26 cellular contexts compared by ENCODE assay signal in the genomic region with DNA sequence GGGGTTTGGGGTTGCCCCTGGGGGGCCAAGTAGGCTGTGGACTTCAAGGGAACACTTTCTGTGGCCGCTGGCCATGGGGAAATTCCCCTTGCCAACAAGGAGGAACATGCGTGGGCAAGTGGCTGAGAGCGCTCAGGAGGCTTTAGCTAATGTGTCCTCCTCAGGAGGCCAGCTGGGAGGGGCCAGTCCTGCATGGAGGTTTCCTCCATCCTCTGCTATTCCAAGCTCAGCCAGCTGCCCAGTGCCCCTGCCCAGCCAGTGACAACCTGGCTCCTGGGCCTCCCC.
A peak's percentile ranks its signal among the peaks of the same experiment; 100 is the strongest.
DNase-seq lines count a peak whose midpoint lies in the region; ATAC-seq and TF ChIP-seq lines count a peak whose summit lies in the region.
"Had no signal": no experiment of that assay in that cellular context is flagged by ENCODE, and none has a peak within 500 bp of the region (broad histone marks: within the 10 kb centered on the region; RNA-seq: fewer than 3 reads in every experiment).

No MANE protein-coding gene starts in this region.

- H3K27me3 ChIP-seq in mammary epithelial cell (ENCODE audit: insufficient read depth, low read length) (no peaks in the 10 kb centered on the region), mesenchymal stem cell (ENCODE audit: control insufficient read depth in 1 of 2, insufficient read depth in 1 of 2, low read length in 2 of 2) (peaks cover 0 to 44% of the 10 kb centered on the region in 2 experiments)
- H3K27me3 ChIP-seq: BLaER1 treated with 17β-estradiol and CSF1 and Interleukin-3, amounts not matched to agents 10 nM and 100 nM had no signal

- H3K36me3 Mint-ChIP-seq in MCF 10A (ENCODE audit: insufficient read depth, unreplicated experiment): no peaks in the 10 kb centered on the region
- no peaks in the 10 kb centered on the region for H3K36me3 Mint-ChIP-seq in stimulated activated memory B cell treated with anti-CD40 and anti-IgM and Interleukin-4, amounts not matched to agents 10 μg/mL and 1 μg/mL and 100 μg/mL, for 72 hours
- H3K36me3 Mint-ChIP-seq in activated T-helper 1 cell treated with anti-CD3 and anti-CD28 coated beads, Interleukin-12 subunit alpha, Interleukin-12 subunit beta, Interleukin-2, Interleukin-4 antibody, amounts not matched to agents 30 ng/mL and 10 ng/mL and 1 ng/mL, durations not matched to agents 14 hours and 24 hours and 36 hours (ENCODE audit: low read depth): no peaks in the 10 kb centered on the region

- H3K4me3 Mint-ChIP-seq in MCF 10A (ENCODE audit: unreplicated experiment): no peak overlapping the region
- H3K4me3 Mint-ChIP-seq in stimulated activated memory B cell treated with anti-CD40 and anti-IgM and Interleukin-4, amounts not matched to agents 10 μg/mL and 1 μg/mL and 100 μg/mL, for 72 hours: no peak overlapping the region
- H3K4me3 Mint-ChIP-seq in activated T-helper 1 cell treated with anti-CD3 and anti-CD28 coated beads, Interleukin-12 subunit alpha, Interleukin-12 subunit beta, Interleukin-2, Interleukin-4 antibody, amounts not matched to agents 30 ng/mL and 10 ng/mL and 1 ng/mL, durations not matched to agents 14 hours and 24 hours and 36 hours: no peak overlapping the region
- H3K4me3 Mint-ChIP-seq: CD4-positive, alpha-beta T cell; GM23338; H9 had no signal

- BruUV-seq in mammary epithelial cell (replicated peaks; lab: Mats Ljungman, UMichigan) (no TSS peak), MCF 10A (replicated peaks; lab: Mats Ljungman, UMichigan) (no TSS peak)

- H3K36me3 ChIP-seq in mammary epithelial cell (ENCODE audit: insufficient read depth, low read length): no peaks in the 10 kb centered on the region
- no peaks in the 10 kb centered on the region for H3K36me3 ChIP-seq in mesenchymal stem cell (ENCODE audit: control insufficient read depth in 1 of 2, insufficient read depth in 2 of 2, low read depth in 1 of 2, low read length in 2 of 2)
- H3K36me3 ChIP-seq: BLaER1 treated with 17β-estradiol and CSF1 and Interleukin-3, amounts not matched to agents 10 nM and 100 nM had no signal

- no peak overlapping the region for H3K23ac ChIP-seq in mesenchymal stem cell (ENCODE audit: low read length in 2 of 2)

- dilution Hi-C loops in mammary epithelial cell (cut with HindIII; ENCODE audit: low sequenced_read_pairs): no loop called here

- no peaks in the 10 kb centered on the region for H4K20me1 ChIP-seq in mammary epithelial cell (ENCODE audit: insufficient read depth, low read length)
- H4K20me1 ChIP-seq: BLaER1 treated with 17β-estradiol and CSF1 and Interleukin-3, amounts not matched to agents 10 nM and 100 nM had no signal

- H3K9me3 ChIP-seq in mammary epithelial cell (replicated peaks; ENCODE audit: insufficient read depth, low read length) (no peaks in the 10 kb centered on the region), mesenchymal stem cell (ENCODE audit: control insufficient read depth, low read length) (no peaks in the 10 kb centered on the region)
- H3K9me3 ChIP-seq: BLaER1 treated with 17β-estradiol and CSF1 and Interleukin-3, amounts not matched to agents 10 nM and 100 nM had no signal

- POLR2A ChIA-PET in MCF 10A (lab: Yijun Ruan, JAX): no interaction called here

- no peak overlapping the region for H3K9ac ChIP-seq in mammary epithelial cell (ENCODE audit: insufficient read depth, low read length)
- H3K9ac ChIP-seq in mesenchymal stem cell (ENCODE audit: low read length): no peak overlapping the region
- H3K9ac ChIP-seq: BLaER1 treated with 17β-estradiol and CSF1 and Interleukin-3, amounts not matched to agents 10 nM and 100 nM had no signal

- H3K4me3 ChIP-seq in mammary epithelial cell (replicated peaks in 1 of 3; ENCODE audit: insufficient read depth in 1 of 3, low read depth in 2 of 3, low read length in 3 of 3): no peak overlapping the region
- H3K4me3 ChIP-seq in mesenchymal stem cell (ENCODE audit: insufficient read depth in 1 of 2, low read depth in 1 of 2, low read length in 2 of 2): no peak overlapping the region
- H3K4me3 ChIP-seq: BLaER1 treated with 17β-estradiol and CSF1 and Interleukin-3, amounts not matched to agents 10 nM and 100 nM; GM23338; PC-9 had no signal

- no peak overlapping the region for H2BK5ac ChIP-seq in mesenchymal stem cell (ENCODE audit: low read depth, low read length, poor library complexity, severe bottlenecking)

- H3K4me2 ChIP-seq in mammary epithelial cell (ENCODE audit: insufficient read depth, low read depth, low read length): peak overlapping the region; percentile 11
- H3K4me2 ChIP-seq in mesenchymal stem cell (ENCODE audit: low read length, poor library complexity, severe bottlenecking): no peak overlapping the region
- H3K4me2 ChIP-seq: GM23338, PC-9 had no signal

- peak overlapping the region; percentile 51 for H2AK5ac ChIP-seq in mesenchymal stem cell (ENCODE audit: low read length, severe bottlenecking)

- no peak for TF ChIP-seq CTCF in mammary epithelial cell (conservative IDR thresholded peaks at IDR 0.05 in 1 of 2, IDR thresholded peaks at IDR 0.05 in 1 of 2; ENCODE audit: extremely low read depth in 1 of 2, insufficient read depth in 1 of 2, low read depth in 1 of 2, low read length in 2 of 2)
- TF ChIP-seq CTCF in MCF 10A (IDR thresholded peaks at IDR 0.05; ENCODE audit: unreplicated experiment): no peak

- H3K18ac ChIP-seq in mesenchymal stem cell (ENCODE audit: low read depth in 1 of 2, low read length in 2 of 2): no peak overlapping the region

- no peak overlapping the region for H3K4ac ChIP-seq in mesenchymal stem cell (ENCODE audit: low read depth in 1 of 2, low read length in 2 of 2)

- H4K8ac ChIP-seq in mesenchymal stem cell (ENCODE audit: low read length): no peak overlapping the region

- H3K4me1 Mint-ChIP-seq in MCF 10A (ENCODE audit: insufficient read depth, unreplicated experiment): no peaks in the 10 kb centered on the region
- H3K4me1 Mint-ChIP-seq in stimulated activated memory B cell treated with anti-CD40 and anti-IgM and Interleukin-4, amounts not matched to agents 10 μg/mL and 1 μg/mL and 100 μg/mL, for 72 hours: no peaks in the 10 kb centered on the region
- no peaks in the 10 kb centered on the region for H3K4me1 Mint-ChIP-seq in activated T-helper 1 cell treated with anti-CD3 and anti-CD28 coated beads, Interleukin-12 subunit alpha, Interleukin-12 subunit beta, Interleukin-2, Interleukin-4 antibody, amounts not matched to agents 30 ng/mL and 10 ng/mL and 1 ng/mL, durations not matched to agents 14 hours and 24 hours and 36 hours (ENCODE audit: low read depth)

- no peak overlapping the region for H2BK12ac ChIP-seq in mesenchymal stem cell (ENCODE audit: low read length in 2 of 2)

- no peak overlapping the region for H4K91ac ChIP-seq in mesenchymal stem cell (ENCODE audit: low read length)

- peak; percentile 17 for ATAC-seq in stimulated activated memory B cell treated with anti-CD40 and anti-IgM and Interleukin-4, amounts not matched to agents 10 μg/mL and 1 μg/mL and 100 μg/mL, for 72 hours
- ATAC-seq in GM19463 (IDR thresholded peaks at IDR 0.05; ENCODE audit: unreplicated experiment): no peak
- ATAC-seq: GM23338 had no signal

- in situ Hi-C loops in mammary epithelial cell (cut with MboI; ENCODE audit: low sequenced_read_pairs in 2 of 2): loop anchor here in 1 of 2 donors (25.0 kb wide), 1 partner anchor 943 kb away; no protein-coding TSS in a partner anchor

- no peak overlapping the region for H2BK15ac ChIP-seq in mesenchymal stem cell (ENCODE audit: low read depth, poor library complexity, severe bottlenecking)

- H3K27ac Mint-ChIP-seq in MCF 10A (ENCODE audit: low read depth, unreplicated experiment): no peak overlapping the region
- H3K27ac Mint-ChIP-seq in stimulated activated memory B cell treated with anti-CD40 and anti-IgM and Interleukin-4, amounts not matched to agents 10 μg/mL and 1 μg/mL and 100 μg/mL, for 72 hours: no peak overlapping the region
- H3K27ac Mint-ChIP-seq in activated T-helper 1 cell treated with anti-CD3 and anti-CD28 coated beads, Interleukin-12 subunit alpha, Interleukin-12 subunit beta, Interleukin-2, Interleukin-4 antibody, amounts not matched to agents 30 ng/mL and 10 ng/mL and 1 ng/mL, durations not matched to agents 14 hours and 24 hours and 36 hours: no peak overlapping the region
- H3K27ac Mint-ChIP-seq: CD4-positive, alpha-beta T cell; GM23338; H9 had no signal

- H3K14ac ChIP-seq in mesenchymal stem cell (ENCODE audit: low read length in 2 of 2): no peak overlapping the region

- WGBS in mammary epithelial cell (ENCODE audit: low coverage, missing lambda C conversion rate): 30% methylated on average over 3 of the region's 3 CpGs
- WGBS in mesenchymal stem cell: 88% methylated on average over 3 of the region's 3 CpGs

- intact Hi-C loops in mammary epithelial cell (cut with micrococcal nuclease) (loop anchor here (5.0 kb wide), 1 partner anchor 63 kb away; no protein-coding TSS in a partner anchor), MCF 10A (cut with micrococcal nuclease) (no loop called here)
- intact Hi-C loops in activated T-helper 1 cell treated with anti-CD3 and anti-CD28 coated beads, Interleukin-12 subunit alpha, Interleukin-12 subunit beta, Interleukin-2, Interleukin-4 antibody, amounts not matched to agents 30 ng/mL and 10 ng/mL and 1 ng/mL, durations not matched to agents 14 hours and 24 hours and 36 hours (cut with micrococcal nuclease): no loop called here

- H3K4me1 ChIP-seq in mammary epithelial cell (ENCODE audit: insufficient read depth, low read length): peaks cover 20% of the 10 kb centered on the region
- H3K4me1 ChIP-seq in mesenchymal stem cell (ENCODE audit: control insufficient read depth, insufficient read depth, low read depth, low read length): peaks cover 22% of the 10 kb centered on the region

- no peaks in the 10 kb centered on the region for H3K27me3 Mint-ChIP-seq in MCF 10A (ENCODE audit: insufficient read depth, unreplicated experiment)
- H3K27me3 Mint-ChIP-seq in stimulated activated memory B cell treated with anti-CD40 and anti-IgM and Interleukin-4, amounts not matched to agents 10 μg/mL and 1 μg/mL and 100 μg/mL, for 72 hours: no peaks in the 10 kb centered on the region
- peaks cover 1% of the 10 kb centered on the region for H3K27me3 Mint-ChIP-seq in activated T-helper 1 cell treated with anti-CD3 and anti-CD28 coated beads, Interleukin-12 subunit alpha, Interleukin-12 subunit beta, Interleukin-2, Interleukin-4 antibody, amounts not matched to agents 30 ng/mL and 10 ng/mL and 1 ng/mL, durations not matched to agents 14 hours and 24 hours and 36 hours (ENCODE audit: insufficient read depth)
- H3K27me3 Mint-ChIP-seq: CD4-positive, alpha-beta T cell had no signal

- H3K79me2 ChIP-seq in mammary epithelial cell (ENCODE audit: insufficient read depth, low read length): no peaks in the 10 kb centered on the region

- DNase-seq in mammary epithelial cell: peak; percentile 46
- DNase-seq in MCF 10A (ENCODE audit: unreplicated experiment): no peak
- peak; percentile 33 for DNase-seq in cerebellum (ENCODE audit: low spot score)
- DNase-seq in mesenchymal stem cell: no peak
- DNase-seq in activated T-helper 1 cell treated with anti-CD3 and anti-CD28 coated beads, Interleukin-12 subunit alpha, Interleukin-12 subunit beta, Interleukin-2, Interleukin-4 antibody, amounts not matched to agents 30 ng/mL and 10 ng/mL and 1 ng/mL, durations not matched to agents 14 hours and 24 hours and 36 hours (ENCODE audit: low spot score): no peak
- no peak for DNase-seq in AG20443 (ENCODE audit: low spot score)
- DNase-seq: 8988T; CD4-positive, alpha-beta T cell; COR-L47; DMS 273 treated with DMSO at 0.1 percent for 48 hours; DND-41; H9; Karpas-422; NCI-H1105; NCI-H1436 treated with DMSO at 0.1 percent for 48 hours; NCI-H187 treated with DMSO at 0.1 percent for 48 hours; NCI-H2171 treated with DMSO at 0.1 percent for 48 hours; NCI-H82; NK-92 treated with Interleukin-12 subunit alpha and Interleukin-12 subunit beta, amount 100 ng/mL, for 24 hours; PC-9; Right ventricle myocardium superior; RPMI8226 had no signal

- H3K79me1 ChIP-seq in mesenchymal stem cell (replicated peaks; ENCODE audit: low read length, poor library complexity, severe bottlenecking): no peaks in the 10 kb centered on the region

- H3K9me3 Mint-ChIP-seq in MCF 10A (ENCODE audit: unreplicated experiment): no peaks in the 10 kb centered on the region
- no peaks in the 10 kb centered on the region for H3K9me3 Mint-ChIP-seq in stimulated activated memory B cell treated with anti-CD40 and anti-IgM and Interleukin-4, amounts not matched to agents 10 μg/mL and 1 μg/mL and 100 μg/mL, for 72 hours
- no peaks in the 10 kb centered on the region for H3K9me3 Mint-ChIP-seq in activated T-helper 1 cell treated with anti-CD3 and anti-CD28 coated beads, Interleukin-12 subunit alpha, Interleukin-12 subunit beta, Interleukin-2, Interleukin-4 antibody, amounts not matched to agents 30 ng/mL and 10 ng/mL and 1 ng/mL, durations not matched to agents 14 hours and 24 hours and 36 hours
- H3K9me3 Mint-ChIP-seq: CD4-positive, alpha-beta T cell; GM23338; H9 had no signal

- peak overlapping the region; percentile 72 for H2AFZ ChIP-seq in mammary epithelial cell (ENCODE audit: low read depth, low read length)
- no peak overlapping the region for H2AFZ ChIP-seq in mesenchymal stem cell (ENCODE audit: low read depth, low read length)
- H2AFZ ChIP-seq: GM23338, PC-9 had no signal

- H2BK120ac ChIP-seq in mesenchymal stem cell (ENCODE audit: low read depth, low read length): no peak overlapping the region

- CTCF ChIA-PET in mammary epithelial cell (lab: Charles Lee; ENCODE audit: low non-redundant PET): no interaction called here
- CTCF ChIA-PET in MCF 10A (lab: Yijun Ruan, JAX): interaction anchor here (0.8 to 6.3 kb wide), 3 partner anchors 15 to 24 kb away, joined by 3 to 29 read pairs (median 4); no protein-coding TSS in a partner anchor

- H3K27ac ChIP-seq in mammary epithelial cell (ENCODE audit: insufficient read depth, low read depth, low read length): no peak overlapping the region
- H3K27ac ChIP-seq in mesenchymal stem cell (ENCODE audit: low read length, poor library complexity, severe bottlenecking): peak overlapping the region; percentile 4
- H3K27ac ChIP-seq: BLaER1 treated with 17β-estradiol and CSF1 and Interleukin-3, amounts not matched to agents 10 nM and 100 nM; PC-9 had no signal

Comparison
In these comparisons a context has a peak if more than half of its experiments do, and no peak if none do; other contexts are left out.
1. DNase-seq: peak in mammary epithelial cell (single experiment) and cerebellum (single experiment); none in MCF 10A (single experiment), mesenchymal stem cell (single experiment), activated T-helper 1 cell treated with anti-CD3 and anti-CD28 coated beads, Interleukin-12 subunit alpha, Interleukin-12 subunit beta, Interleukin-2, Interleukin-4 antibody, amounts not matched to agents 30 ng/mL and 10 ng/mL and 1 ng/mL, durations not matched to agents 14 hours and 24 hours and 36 hours (single experiment) and AG20443 (single experiment).